In genomic region chr3:156483002-156483401, GRCh38 we compare ENCODE assay signal across 10 cellular contexts.
DNase-seq lines count a peak whose midpoint lies in the region; ATAC-seq and TF ChIP-seq lines count a peak whose summit lies in the region.
"Had no signal": no experiment of that assay in that cellular context is flagged by ENCODE, and none has a peak within 500 bp of the region (broad histone marks: within the 10 kb centered on the region; RNA-seq: fewer than 3 reads in every experiment).

No MANE protein-coding gene starts in this region.

- TF ChIP-seq CTCF in PC-9 (conservative IDR thresholded peaks at IDR 0.05): no peak
- no peak for TF ChIP-seq CTCF in hepatocyte (IDR thresholded peaks at IDR 0.05; ENCODE audit: poor library complexity)

- WGBS in hepatocyte (ENCODE audit: low lambda C conversion rate, missing lambda C conversion rate): 95% methylated on average over 3 of the region's 3 CpGs

- no peaks in the 10 kb centered on the region for H3K36me3 ChIP-seq in PC-9 (ENCODE audit: low read depth)
- no peaks in the 10 kb centered on the region for H3K36me3 ChIP-seq in hepatocyte (replicated peaks; ENCODE audit: insufficient read depth, low read depth)

- intact Hi-C loops in PC-9 (cut with micrococcal nuclease; ENCODE audit: unreplicated experiment) (no loop called here), cardiac septum (cut with DNase I) (no loop called here)

- H3K79me2 ChIP-seq in PC-9 (ENCODE audit: low read depth) (no peaks in the 10 kb centered on the region), hepatocyte (no peaks in the 10 kb centered on the region)

- H3K9me3 ChIP-seq in PC-9 (ENCODE audit: insufficient read depth, low read depth): no peaks in the 10 kb centered on the region
- H3K9me3 ChIP-seq in hepatocyte (ENCODE audit: low read depth): no peaks in the 10 kb centered on the region

- BruUV-seq in PC-9 (replicated peaks; lab: Mats Ljungman, UMichigan): no TSS peak

- H3K27me3 ChIP-seq in PC-9 (ENCODE audit: insufficient read depth, low read depth): no peaks in the 10 kb centered on the region
- H3K27me3 ChIP-seq in hepatocyte: no peaks in the 10 kb centered on the region

- peaks cover 38% of the 10 kb centered on the region for H3K4me1 Mint-ChIP-seq in stimulated activated naive CD8-positive, alpha-beta T cell treated with anti-CD3 and anti-CD28 coated beads, Interleukin-15, Interleukin-2, amounts not matched to agents 100 ng/mL and 50 ng/mL, for 24 hours (ENCODE audit: low read depth)
- peaks cover 41% of the 10 kb centered on the region for H3K4me1 Mint-ChIP-seq in stimulated activated naive CD8-positive, alpha-beta T cell treated with anti-CD3 and anti-CD28 coated beads, Interleukin-15, amount 100 ng/mL, for 72 hours

- CTCF ChIA-PET in PC-9 (lab: Charles Lee): interaction anchor here (0.5 kb wide), 1 partner anchor 421 kb away, joined by 3 read pairs; no protein-coding TSS in a partner anchor

- peaks cover 13% of the 10 kb centered on the region for H3F3A ChIP-seq in PC-9 (ENCODE audit: insufficient read depth, low read depth)

- H3K27ac ChIP-seq in PC-9: no peak overlapping the region
- peak overlapping the region; percentile 25 for H3K27ac ChIP-seq in hepatocyte
- H3K27ac ChIP-seq: SK-N-MC had no signal

- peak overlapping the region; percentile 57 for H3K27ac Mint-ChIP-seq in stimulated activated naive CD8-positive, alpha-beta T cell treated with anti-CD3 and anti-CD28 coated beads, Interleukin-15, Interleukin-2, amounts not matched to agents 100 ng/mL and 50 ng/mL, for 24 hours
- no peak overlapping the region for H3K27ac Mint-ChIP-seq in stimulated activated naive CD8-positive, alpha-beta T cell treated with anti-CD3 and anti-CD28 coated beads, Interleukin-15, amount 100 ng/mL, for 72 hours
- H3K27ac Mint-ChIP-seq: nephron progenitor cell had no signal

- no peak overlapping the region for H3K4me3 ChIP-seq in PC-9
- no peak overlapping the region for H3K4me3 ChIP-seq in hepatocyte
- H3K4me3 ChIP-seq: SK-N-MC had no signal

- H3K4me2 ChIP-seq in PC-9 (peak overlapping the region; percentile 46; the same call in 1 of the 2 replicates), hepatocyte (peak overlapping the region; percentile 36)

- H3K4me1 ChIP-seq in PC-9 (replicated peaks; ENCODE audit: insufficient read depth) (peaks cover 21% of the 10 kb centered on the region), hepatocyte (ENCODE audit: insufficient read depth) (no peaks in the 10 kb centered on the region)

- ATAC-seq in stimulated activated naive CD8-positive, alpha-beta T cell treated with anti-CD3 and anti-CD28 coated beads, Interleukin-15, amount 100 ng/mL, for 72 hours: no peak

- POLR2A ChIA-PET in PC-9 (lab: Charles Lee; ENCODE audit: unreplicated experiment): interaction anchor here (0.5 to 0.7 kb wide), 3 partner anchors 460 to 1016 kb away, joined by 4 read pairs; no protein-coding TSS in a partner anchor

- H2AFZ ChIP-seq in PC-9 (no peak overlapping the region), hepatocyte (no peak overlapping the region)

- H3K4me3 Mint-ChIP-seq in stimulated activated naive CD8-positive, alpha-beta T cell treated with anti-CD3 and anti-CD28 coated beads, Interleukin-15, Interleukin-2, amounts not matched to agents 100 ng/mL and 50 ng/mL, for 24 hours: no peak overlapping the region
- no peak overlapping the region for H3K4me3 Mint-ChIP-seq in stimulated activated naive CD8-positive, alpha-beta T cell treated with anti-CD3 and anti-CD28 coated beads, Interleukin-15, amount 100 ng/mL, for 72 hours
- H3K4me3 Mint-ChIP-seq: nephron progenitor cell had no signal

- H4K20me1 ChIP-seq in PC-9 (ENCODE audit: insufficient read depth) (no peaks in the 10 kb centered on the region), hepatocyte (ENCODE audit: insufficient read depth, poor library complexity, severe bottlenecking) (no peaks in the 10 kb centered on the region)

- H3K36me3 Mint-ChIP-seq in stimulated activated naive CD8-positive, alpha-beta T cell treated with anti-CD3 and anti-CD28 coated beads, Interleukin-15, Interleukin-2, amounts not matched to agents 100 ng/mL and 50 ng/mL, for 24 hours (ENCODE audit: low read depth): no peaks in the 10 kb centered on the region

- no peaks in the 10 kb centered on the region for H3K9me2 ChIP-seq in PC-9 (ENCODE audit: insufficient read depth)
- H3K9me2 ChIP-seq in hepatocyte (replicated peaks; ENCODE audit: insufficient read depth): no peaks in the 10 kb centered on the region

- no peaks in the 10 kb centered on the region for H3K27me3 Mint-ChIP-seq in stimulated activated naive CD8-positive, alpha-beta T cell treated with anti-CD3 and anti-CD28 coated beads, Interleukin-15, Interleukin-2, amounts not matched to agents 100 ng/mL and 50 ng/mL, for 24 hours
- no peaks in the 10 kb centered on the region for H3K27me3 Mint-ChIP-seq in stimulated activated naive CD8-positive, alpha-beta T cell treated with anti-CD3 and anti-CD28 coated beads, Interleukin-15, amount 100 ng/mL, for 72 hours

- H3K9me3 Mint-ChIP-seq in stimulated activated naive CD8-positive, alpha-beta T cell treated with anti-CD3 and anti-CD28 coated beads, Interleukin-15, Interleukin-2, amounts not matched to agents 100 ng/mL and 50 ng/mL, for 24 hours: no peaks in the 10 kb centered on the region
- no peaks in the 10 kb centered on the region for H3K9me3 Mint-ChIP-seq in stimulated activated naive CD8-positive, alpha-beta T cell treated with anti-CD3 and anti-CD28 coated beads, Interleukin-15, amount 100 ng/mL, for 72 hours
- H3K9me3 Mint-ChIP-seq: nephron progenitor cell had no signal

- DNase-seq in stimulated activated naive CD8-positive, alpha-beta T cell treated with anti-CD3 and anti-CD28 coated beads, Interleukin-15, amount 100 ng/mL, for 72 hours: no peak
- DNase-seq in PC-9 (no peak), hepatocyte (ENCODE audit: low spot score) (no peak), islet precursor cell (no peak), cardiac septum (ENCODE audit: low spot score) (no peak)
- DNase-seq in NK-92 treated with Interleukin-12 subunit alpha and Interleukin-12 subunit beta, amount 100 ng/mL, for 24 hours (lab: John Stamatoyannopoulos, UW): no peak
- DNase-seq in effector CD4-positive, alpha-beta T cell: no peak
- DNase-seq: nephron progenitor cell had no signal
